In genomic region chr14:50719911-50720759, GRCh38 we compare ENCODE assay signal across 26 cellular contexts. TPM values are rescaled to one million over a fixed set of nuclear protein-coding genes. Genes with fewer than 3 reads are reported as not detected.
DNase-seq lines count a peak whose midpoint lies in the region; TF ChIP-seq lines count a peak whose summit lies in the region.
"Had no signal": no experiment of that assay in that cellular context is flagged by ENCODE, and none has a peak within 500 bp of the region (broad histone marks: within the 10 kb centered on the region; RNA-seq: fewer than 3 reads in every experiment).

No MANE protein-coding gene starts in this region.

- H3K27ac ChIP-seq in SJSA1 (peak overlapping the region; percentile 54), epithelial cell of prostate (peak overlapping the region; percentile 0), neuronal stem cell (replicated peaks; ENCODE audit: low read length) (no peak overlapping the region)
- H3K27ac ChIP-seq: KMS-11, upper lobe of left lung had no signal

- no peak overlapping the region for H2AFZ ChIP-seq in neuronal stem cell (ENCODE audit: low read length)

- H3K4me1 ChIP-seq in SJSA1 (replicated peaks) (peaks cover 14% of the 10 kb centered on the region), neuronal stem cell (ENCODE audit: control insufficient read depth in 2 of 2, insufficient read depth in 1 of 2, low read depth in 1 of 2, low read length in 2 of 2) (no peaks in the 10 kb centered on the region)
- H3K4me1 ChIP-seq: upper lobe of left lung had no signal

- no peak overlapping the region for H4K8ac ChIP-seq in neuronal stem cell (ENCODE audit: low read depth, low read length)

- no peak overlapping the region for H3K4me2 ChIP-seq in neuronal stem cell (ENCODE audit: insufficient read depth, low read length, poor library complexity, severe bottlenecking)
- H3K4me2 ChIP-seq: KMS-11 had no signal

- no peak overlapping the region for H3K14ac ChIP-seq in neuronal stem cell (ENCODE audit: low read length)

- H3K4ac ChIP-seq in neuronal stem cell (ENCODE audit: low read length), result no peak overlapping the region

- H3K27me3 Mint-ChIP-seq in osteocyte (ENCODE audit: unreplicated experiment), result no peaks in the 10 kb centered on the region
- H3K27me3 Mint-ChIP-seq: activated CD4-positive, alpha-beta T cell treated with anti-CD3 and anti-CD28 coated beads, Interleukin-2, amount 10 ng/mL, durations not matched to agents 24 days and 14 days had no signal

- no peak overlapping the region for H3K23ac ChIP-seq in neuronal stem cell (ENCODE audit: low read depth, low read length, poor library complexity)

- H3K4me3 ChIP-seq in SJSA1 (no peak overlapping the region), neuronal stem cell (ENCODE audit: low read length in 2 of 2) (no peak overlapping the region)
- H3K4me3 ChIP-seq: upper lobe of left lung had no signal

- no peak overlapping the region for H3K4me3 Mint-ChIP-seq in osteocyte (ENCODE audit: unreplicated experiment)
- H3K4me3 Mint-ChIP-seq: activated CD4-positive, alpha-beta T cell treated with anti-CD3 and anti-CD28 coated beads, Interleukin-2, amount 10 ng/mL, durations not matched to agents 24 days and 14 days; activated CD8-positive, alpha-beta memory T cell treated with anti-CD3 and anti-CD28 coated beads, Interleukin-2, amount 10 ng/mL, durations not matched to agents 7 days and 5 days; activated T-cell treated with anti-CD3 and anti-CD28 coated beads, Interleukin-2, amount 50 U/mL, for 72 hours; CD14-positive monocyte; nephron progenitor cell had no signal

- no peak overlapping the region for H3K18ac ChIP-seq in neuronal stem cell (ENCODE audit: low read length)

- peaks cover 21% of the 10 kb centered on the region for H3K36me3 Mint-ChIP-seq in osteocyte (ENCODE audit: unreplicated experiment)

- no peak overlapping the region for H2BK5ac ChIP-seq in neuronal stem cell (ENCODE audit: low read length)

- H2BK15ac ChIP-seq in neuronal stem cell (ENCODE audit: low read length), result no peak overlapping the region

- H4K91ac ChIP-seq in neuronal stem cell (ENCODE audit: low read depth, low read length, poor library complexity), result no peak overlapping the region

- no peak overlapping the region for H3K9ac ChIP-seq in neuronal stem cell (ENCODE audit: low read depth, low read length, poor library complexity)
- H3K9ac ChIP-seq: KMS-11 had no signal

- H3K27ac Mint-ChIP-seq in osteocyte (ENCODE audit: unreplicated experiment), result peak overlapping the region; percentile 65
- H3K27ac Mint-ChIP-seq: activated CD4-positive, alpha-beta T cell treated with anti-CD3 and anti-CD28 coated beads, Interleukin-2, amount 10 ng/mL, durations not matched to agents 24 days and 14 days; activated CD8-positive, alpha-beta memory T cell treated with anti-CD3 and anti-CD28 coated beads, Interleukin-2, amount 10 ng/mL, durations not matched to agents 7 days and 5 days; activated T-cell treated with anti-CD3 and anti-CD28 coated beads, Interleukin-2, amount 50 U/mL, for 72 hours; CD14-positive monocyte; nephron progenitor cell had no signal

- H2BK120ac ChIP-seq in neuronal stem cell (ENCODE audit: low read depth, low read length), result no peak overlapping the region

- TF ChIP-seq CTCF in osteocyte (IDR thresholded peaks at IDR 0.05), result no peak

- H3K27me3 ChIP-seq in SJSA1 (replicated peaks) (no peaks in the 10 kb centered on the region), neuronal stem cell (ENCODE audit: control insufficient read depth in 3 of 3, insufficient read depth in 3 of 3, low read depth in 1 of 3, low read length in 3 of 3) (no peaks in the 10 kb centered on the region)
- H3K27me3 ChIP-seq: upper lobe of left lung had no signal

- peaks cover 25% of the 10 kb centered on the region for H3K4me1 Mint-ChIP-seq in osteocyte (ENCODE audit: unreplicated experiment)
- H3K4me1 Mint-ChIP-seq: CD14-positive monocyte, nephron progenitor cell had no signal

- H2AK5ac ChIP-seq in neuronal stem cell (ENCODE audit: low read depth, low read length), result no peak overlapping the region

- DNase-seq in EH (ENCODE audit: low read depth) (peak; percentile 68), SJSA1 (ENCODE audit: low read depth in 1 of 2, low spot score in 2 of 2) (peak in 1 of 2 experiments; percentile 54), epithelial cell of prostate (ENCODE audit: low read depth, low spot score) (no peak), osteocyte (ENCODE audit: extremely low spot score, unreplicated experiment) (no peak), neuronal stem cell (ENCODE audit: low spot score) (no peak), NCI-H128 (lab: John Stamatoyannopoulos, UW; ENCODE audit: unreplicated experiment) (no peak)
- no peak for DNase-seq in activated CD8-positive, alpha-beta memory T cell treated with anti-CD3 and anti-CD28 coated beads, Interleukin-2, amount 50 U/mL, for 4 hours
- DNase-seq: activated CD4-positive, alpha-beta T cell treated with anti-CD3 and anti-CD28 coated beads, Interleukin-2, amount 10 ng/mL, durations not matched to agents 24 days and 14 days; activated CD8-positive, alpha-beta memory T cell treated with anti-CD3 and anti-CD28 coated beads, Interleukin-2, amount 10 ng/mL, durations not matched to agents 7 days and 5 days; activated naive CD4-positive, alpha-beta T cell treated with Interleukin-2 at 50 U/mL for 16 hours; activated T-cell treated with anti-CD3 and anti-CD28 coated beads, Interleukin-2, amount 50 U/mL, for 72 hours; anterior cingulate cortex; caudate nucleus; dermis blood vessel endothelial cell; kidney; NCI-H1417 treated with DMSO at 0.1 percent for 48 hours; NCI-H2081 treated with DMSO at 0.1 percent for 48 hours; NCI-H345; NCI-H748 treated with DMSO at 0.1 percent for 48 hours; nephron progenitor cell; right cardiac atrium; stimulated activated CD4-positive, alpha-beta T cell treated with anti-CD3 and anti-CD28 coated beads, Interleukin-2, amount 100 ng/mL, for 24 hours; T-helper 2 cell; upper lobe of left lung had no signal

- no CpG with 5 or more reads among the region's 1 CpG for WGBS in neuronal stem cell (ENCODE audit: extremely low coverage in 2 of 2, insufficient read length in 2 of 2, insufficient replicate concordance in 1 of 2), 2 donors

- H3K9me3 ChIP-seq in SJSA1 (replicated peaks) (no peaks in the 10 kb centered on the region), neuronal stem cell (replicated peaks in 1 of 2; ENCODE audit: control insufficient read depth in 2 of 2, insufficient read depth in 1 of 2, low read depth in 1 of 2, low read length in 2 of 2) (no peaks in the 10 kb centered on the region)
- H3K9me3 ChIP-seq: upper lobe of left lung had no signal

- no peak overlapping the region for H2BK12ac ChIP-seq in neuronal stem cell (ENCODE audit: low read length)

- peaks cover 29% of the 10 kb centered on the region for H3K36me3 ChIP-seq in SJSA1
- peaks cover 7 to 64% of the 10 kb centered on the region in 2 donors for H3K36me3 ChIP-seq in neuronal stem cell (replicated peaks in 1 of 2; ENCODE audit: control insufficient read depth in 2 of 2, insufficient read depth in 2 of 2, low read length in 2 of 2)

- no peaks in the 10 kb centered on the region for H3K79me1 ChIP-seq in neuronal stem cell (ENCODE audit: low read depth, low read length)

- H3K9me3 Mint-ChIP-seq in osteocyte (ENCODE audit: unreplicated experiment), result no peaks in the 10 kb centered on the region
- H3K9me3 Mint-ChIP-seq: activated CD4-positive, alpha-beta T cell treated with anti-CD3 and anti-CD28 coated beads, Interleukin-2, amount 10 ng/mL, durations not matched to agents 24 days and 14 days; activated T-cell treated with anti-CD3 and anti-CD28 coated beads, Interleukin-2, amount 50 U/mL, for 72 hours; CD14-positive monocyte; nephron progenitor cell had no signal

RNA-seq across cellular contexts. Expression of gene SAV1, which starts 52.0 kb away (rescaled TPM):
- 28.4 and 32.8 TPM in 2 replicates for total RNA-seq in SJSA1 (2014; rRNA removed; shearing (Covaris generic))
- total RNA-seq in osteocyte, result 47.9 and 48.4 TPM in 2 replicates
- polyA plus RNA-seq in neuronal stem cell (2013, experiment 1 of 2), result 29.2 TPM
- polyA plus RNA-seq in neuronal stem cell (2013, experiment 2 of 2), result 30.1 TPM
